Comparison of ENCODE assay signal across 1 cellular context in genomic region chr22:46116491-46116958, GRCh38.
TF ChIP-seq lines count a peak whose summit lies in the region.

No MANE protein-coding gene starts in this region.

TF ChIP-seq in HEK293, 187 proteins besides CTCF, POLR2A, EP300 and RAD21 (continued from another document and continues in another):
- TF ChIP-seq ZSCAN18 (tag by site-specific recombination; IDR thresholded peaks at IDR 0.05) (no peak), ZNF549 (tag by site-specific recombination; IDR thresholded peaks at IDR 0.05) (no peak), SP7 (tag by site-specific recombination; IDR thresholded peaks at IDR 0.05) (peak; percentile 71), ZBTB21 (tag by site-specific recombination; IDR thresholded peaks at IDR 0.05) (no peak), ZNF16 (tag by site-specific recombination; IDR thresholded peaks at IDR 0.05; ENCODE audit: low read depth) (no peak), ZNF571 (tag by site-specific recombination; IDR thresholded peaks at IDR 0.05) (no peak), ZNF514 (tag by site-specific recombination; IDR thresholded peaks at IDR 0.05) (no peak), MEIS1 (CRISPR knock-in tag; IDR thresholded peaks at IDR 0.05; ENCODE audit: borderline replicate concordance) (no peak), ZSCAN5A (tag by site-specific recombination; IDR thresholded peaks at IDR 0.05) (no peak), ZNF10 (tag by site-specific recombination; IDR thresholded peaks at IDR 0.05) (no peak), IKZF3 (tag by site-specific recombination; IDR thresholded peaks at IDR 0.05) (peak; percentile 40; the same call in 1 of the 2 replicates), ZNF792 (tag by site-specific recombination; IDR thresholded peaks at IDR 0.05) (no peak), YY1 (tag by site-specific recombination; IDR thresholded peaks at IDR 0.05) (0 out of 2 replicates have a peak, but pooled peaks have one; percentile 21), ZNF473 (tag by site-specific recombination; IDR thresholded peaks at IDR 0.05) (no peak), ZNF211 (tag by site-specific recombination; IDR thresholded peaks at IDR 0.05; ENCODE audit: low read depth) (no peak), ZNF416 (tag by site-specific recombination; IDR thresholded peaks at IDR 0.05) (no peak), ZBTB1 (tag by site-specific recombination; IDR thresholded peaks at IDR 0.05) (no peak), WT1 (tag by site-specific recombination; IDR thresholded peaks at IDR 0.05) (peak; percentile 55; the same call in 1 of the 2 replicates), YY2 (tag by site-specific recombination; IDR thresholded peaks at IDR 0.05) (no peak), ZNF48 (tag by site-specific recombination; IDR thresholded peaks at IDR 0.05) (no peak), ZNF664 (tag by site-specific recombination; IDR thresholded peaks at IDR 0.05) (no peak), ZNF670 (tag by site-specific recombination; IDR thresholded peaks at IDR 0.05; ENCODE audit: low read depth) (no peak), HOXC10 (CRISPR knock-in tag; IDR thresholded peaks at IDR 0.05) (no peak), ZNF398 (tag by site-specific recombination; IDR thresholded peaks at IDR 0.05) (peak; percentile 82), ZNF23 (tag by site-specific recombination; IDR thresholded peaks at IDR 0.05; ENCODE audit: borderline replicate concordance) (no peak), ZNF19 (tag by site-specific recombination; IDR thresholded peaks at IDR 0.05; ENCODE audit: low read depth) (no peak), ZBTB20 (tag by site-specific recombination; IDR thresholded peaks at IDR 0.05) (peak; percentile 26; the same call in 1 of the 2 replicates), ZNF184 (tag by site-specific recombination; IDR thresholded peaks at IDR 0.05) (no peak), MYNN (tag by site-specific recombination; IDR thresholded peaks at IDR 0.05; ENCODE audit: borderline replicate concordance) (no peak), ZNF513 (tag by site-specific recombination; IDR thresholded peaks at IDR 0.05) (no peak), ZNF132 (tag by site-specific recombination; IDR thresholded peaks at IDR 0.05; ENCODE audit: borderline replicate concordance) (no peak), ZSCAN23 (tag by site-specific recombination; IDR thresholded peaks at IDR 0.05) (no peak), ZNF202 (tag by site-specific recombination; IDR thresholded peaks at IDR 0.05; ENCODE audit: borderline replicate concordance) (no peak), ZNF585B (tag by site-specific recombination; IDR thresholded peaks at IDR 0.05) (no peak), ZNF610 (tag by site-specific recombination; IDR thresholded peaks at IDR 0.05; ENCODE audit: borderline replicate concordance) (no peak), ZNF677 (tag by site-specific recombination; IDR thresholded peaks at IDR 0.05) (no peak), TCF7L2 (IDR thresholded peaks at IDR 0.05; ENCODE audit: borderline replicate concordance, low read depth, low read length) (no peak), HOXD13 (CRISPR knock-in tag; IDR thresholded peaks at IDR 0.05; ENCODE audit: borderline replicate concordance) (no peak), ZNF221 (tag by site-specific recombination; IDR thresholded peaks at IDR 0.05; ENCODE audit: borderline replicate concordance) (no peak), ZNF544 (tag by site-specific recombination; IDR thresholded peaks at IDR 0.05) (no peak), KLF17 (tag by site-specific recombination; IDR thresholded peaks at IDR 0.05) (peak; percentile 95), ZNF704 (tag by site-specific recombination; IDR thresholded peaks at IDR 0.05) (no peak), PRDM4 (tag by site-specific recombination; IDR thresholded peaks at IDR 0.05) (0 out of 2 replicates have a peak, but pooled peaks have one; percentile 41), ZNF37A (tag by site-specific recombination; IDR thresholded peaks at IDR 0.05) (no peak), ZNF26 (tag by site-specific recombination; IDR thresholded peaks at IDR 0.05) (no peak), ZNF600 (tag by site-specific recombination; IDR thresholded peaks at IDR 0.05) (no peak; the same call in 1 of the 2 replicates), ZNF660 (tag by site-specific recombination; IDR thresholded peaks at IDR 0.05) (peak; percentile 30; the same call in 1 of the 2 replicates), REPIN1 (tag by site-specific recombination; IDR thresholded peaks at IDR 0.05; ENCODE audit: low read depth) (no peak), ZNF580 (tag by site-specific recombination; IDR thresholded peaks at IDR 0.05) (no peak), ZNF521 (tag by site-specific recombination; IDR thresholded peaks at IDR 0.05) (no peak), ZNF623 (tag by site-specific recombination; IDR thresholded peaks at IDR 0.05) (no peak), GLIS1 (tag by site-specific recombination; IDR thresholded peaks at IDR 0.05) (peak; percentile 96), PBX3 (CRISPR knock-in tag; IDR thresholded peaks at IDR 0.05) (no peak), ZFP37 (tag by site-specific recombination; IDR thresholded peaks at IDR 0.05) (peak; percentile 46; the same call in 1 of the 2 replicates)
